1 cellular context compared by ENCODE assay signal in genomic region chr2:163630836-163631235, GRCh38.
TF ChIP-seq lines count a peak whose summit lies in the region.

No MANE protein-coding gene starts in this region.

TF ChIP-seq in HepG2, 621 proteins besides CTCF, POLR2A, EP300 and RAD21 (continued from another document):
- no peak for TF ChIP-seq CSRNP2 (CRISPR knock-in tag; conservative IDR thresholded peaks at IDR 0.05; ENCODE audit: low read depth)
- TF ChIP-seq ATF7 (IDR thresholded peaks at IDR 0.05), result no peak
- no peak for TF ChIP-seq ATF7 (CRISPR knock-in tag; IDR thresholded peaks at IDR 0.05)
- TF ChIP-seq ZNF768 (CRISPR knock-in tag; IDR thresholded peaks at IDR 0.05), result no peak
- TF ChIP-seq ZNF354B (CRISPR knock-in tag; IDR thresholded peaks at IDR 0.05), result no peak
- no peak for TF ChIP-seq ZHX2 (IDR thresholded peaks at IDR 0.05; ENCODE audit: low read depth)
- TF ChIP-seq ZHX2 (CRISPR knock-in tag; IDR thresholded peaks at IDR 0.05; ENCODE audit: borderline replicate concordance), result no peak
- TF ChIP-seq ZNF589 (CRISPR knock-in tag; conservative IDR thresholded peaks at IDR 0.05), result no peak
